In genomic region chr1:184877992-184878391, GRCh38 we compare ENCODE assay signal across 25 cellular contexts.
DNase-seq lines count a peak whose midpoint lies in the region; ATAC-seq and TF ChIP-seq lines count a peak whose summit lies in the region.
"Had no signal": no experiment of that assay in that cellular context is flagged by ENCODE, and none has a peak within 500 bp of the region (broad histone marks: within the 10 kb centered on the region; RNA-seq: fewer than 3 reads in every experiment).

No MANE protein-coding gene starts in this region.

- H3K4me3 ChIP-seq in ascending aorta (no peak overlapping the region), psoas muscle (no peak overlapping the region)
- H3K4me3 ChIP-seq: cardiac muscle cell, colonic mucosa, heart right ventricle, right lobe of liver, SJCRH30, vagina had no signal

- H3K36me3 Mint-ChIP-seq in stimulated activated memory B cell treated with anti-CD40 and anti-IgM and Interleukin-4, amounts not matched to agents 10 μg/mL and 1 μg/mL and 100 μg/mL, for 72 hours = peaks cover 14% of the 10 kb centered on the region

- no peak overlapping the region for H3K4me3 Mint-ChIP-seq in stimulated activated memory B cell treated with anti-CD40 and anti-IgM and Interleukin-4, amounts not matched to agents 10 μg/mL and 1 μg/mL and 100 μg/mL, for 72 hours
- H3K4me3 Mint-ChIP-seq: activated CD8-positive, alpha-beta T cell treated with anti-CD3 and anti-CD28 coated beads for 36 hours; effector memory CD8-positive, alpha-beta T cell; neural crest cell had no signal

- H3K9me3 Mint-ChIP-seq in stimulated activated memory B cell treated with anti-CD40 and anti-IgM and Interleukin-4, amounts not matched to agents 10 μg/mL and 1 μg/mL and 100 μg/mL, for 72 hours = no peaks in the 10 kb centered on the region
- H3K9me3 Mint-ChIP-seq: effector memory CD8-positive, alpha-beta T cell; neural crest cell had no signal

- TF ChIP-seq CTCF in ascending aorta (IDR thresholded peaks at IDR 0.05) (no peak), psoas muscle (IDR thresholded peaks at IDR 0.05) (no peak)

- H3K27ac ChIP-seq in ascending aorta = peak overlapping the region; percentile 46 to 49
- H3K27ac ChIP-seq in psoas muscle = peak overlapping the region; percentile 50
- H3K27ac ChIP-seq: cardiac muscle cell, colonic mucosa, right lobe of liver, SJCRH30, vagina had no signal

- H3K9me3 ChIP-seq in ascending aorta = no peaks in the 10 kb centered on the region
- no peaks in the 10 kb centered on the region for H3K9me3 ChIP-seq in psoas muscle
- H3K9me3 ChIP-seq: colonic mucosa, right lobe of liver, SJCRH30, vagina had no signal

- intact Hi-C loops in ascending aorta (cut with DNase I) = no loop called here
- intact Hi-C loops in psoas muscle (cut with DNase I) = no loop called here

- no peak for ATAC-seq in psoas muscle
- no peak for ATAC-seq in stimulated activated memory B cell treated with anti-CD40 and anti-IgM and Interleukin-4, amounts not matched to agents 10 μg/mL and 1 μg/mL and 100 μg/mL, for 72 hours
- ATAC-seq: activated CD8-positive, alpha-beta T cell treated with anti-CD3 and anti-CD28 coated beads for 36 hours; activated naive CD4-positive, alpha-beta T cell treated with anti-CD3 and anti-CD28 coated beads, Interleukin-2, amount 50 U/mL, for 72 hours; effector memory CD8-positive, alpha-beta T cell; Panc1; right lobe of liver had no signal

- H3K36me3 ChIP-seq in ascending aorta = peaks cover 0 to 3% of the 10 kb centered on the region in 2 donors
- peaks cover 0 to 5% of the 10 kb centered on the region in 2 donors for H3K36me3 ChIP-seq in psoas muscle (ENCODE audit: insufficient read depth in 1 of 2, low read depth in 1 of 2)
- H3K36me3 ChIP-seq: cardiac muscle cell, colonic mucosa, right lobe of liver, SJCRH30 had no signal

- DNase-seq in NCI-H345 (lab: John Stamatoyannopoulos, UW) (peak; percentile 45), NCI-H345 treated with DMSO at 0.1 percent for 48 hours (lab: John Stamatoyannopoulos, UW; ENCODE audit: unreplicated experiment) (no peak), DMS53 treated with DMSO at 0.1 percent for 48 hours (lab: John Stamatoyannopoulos, UW; ENCODE audit: unreplicated experiment) (peak; percentile 65), ascending aorta (ENCODE audit: low spot score in 2 of 2) (no peak), psoas muscle (no peak), GM19240 (ENCODE audit: insufficient read length, low spot score) (no peak), NCI-H774 (lab: John Stamatoyannopoulos, UW) (no peak)
- DNase-seq: activated CD8-positive, alpha-beta T cell treated with anti-CD3 and anti-CD28 coated beads for 36 hours; colonic mucosa; effector memory CD8-positive, alpha-beta T cell; foreskin fibroblast; heart right ventricle; IMR-90; NCI-H2081; NCI-H524; right lobe of liver; SJCRH30; stimulated activated CD4-positive, alpha-beta T cell treated with anti-CD3 and anti-CD28 coated beads, Interleukin-12 subunit alpha, Interleukin-12 subunit beta, amount 100 ng/mL, for 4 hours; stimulated activated CD4-positive, alpha-beta T cell treated with anti-CD3 and anti-CD28 coated beads, Interleukin-4, amount 100 ng/mL, for 1 hour had no signal

- H3K4me1 ChIP-seq in ascending aorta (peaks cover 3 to 44% of the 10 kb centered on the region in 2 donors), psoas muscle (peaks cover 36% of the 10 kb centered on the region)
- H3K4me1 ChIP-seq: colonic mucosa, right lobe of liver, SJCRH30 had no signal

- H3K27me3 Mint-ChIP-seq in stimulated activated memory B cell treated with anti-CD40 and anti-IgM and Interleukin-4, amounts not matched to agents 10 μg/mL and 1 μg/mL and 100 μg/mL, for 72 hours = no peaks in the 10 kb centered on the region
- H3K27me3 Mint-ChIP-seq: effector memory CD8-positive, alpha-beta T cell had no signal

- H3K27me3 ChIP-seq in ascending aorta (no peaks in the 10 kb centered on the region), psoas muscle (ENCODE audit: insufficient read depth in 3 of 3, low read length in 2 of 3) (no peaks in the 10 kb centered on the region)
- H3K27me3 ChIP-seq: cardiac muscle cell, colonic mucosa, heart right ventricle, right lobe of liver, SJCRH30, vagina had no signal

- no peak overlapping the region for H3K27ac Mint-ChIP-seq in stimulated activated memory B cell treated with anti-CD40 and anti-IgM and Interleukin-4, amounts not matched to agents 10 μg/mL and 1 μg/mL and 100 μg/mL, for 72 hours
- H3K27ac Mint-ChIP-seq: activated CD8-positive, alpha-beta T cell treated with anti-CD3 and anti-CD28 coated beads for 36 hours; activated naive CD4-positive, alpha-beta T cell treated with anti-CD3 and anti-CD28 coated beads, Interleukin-2, amount 50 U/mL, for 72 hours had no signal

- peaks cover 8% of the 10 kb centered on the region for H3K4me1 Mint-ChIP-seq in stimulated activated memory B cell treated with anti-CD40 and anti-IgM and Interleukin-4, amounts not matched to agents 10 μg/mL and 1 μg/mL and 100 μg/mL, for 72 hours

Comparison
In these comparisons a context has a peak if more than half of its experiments do, and no peak if none do; other contexts are left out.
1. DNase-seq: peak in NCI-H345 (single experiment) and DMS53 treated with DMSO at 0.1 percent for 48 hours (single experiment); none in NCI-H345 treated with DMSO at 0.1 percent for 48 hours (single experiment), ascending aorta (0 of 2), psoas muscle (0 of 2), GM19240 (single experiment) and NCI-H774 (single experiment).